Comparison of ENCODE assay signal across 9 cellular contexts in the genomic region with DNA sequence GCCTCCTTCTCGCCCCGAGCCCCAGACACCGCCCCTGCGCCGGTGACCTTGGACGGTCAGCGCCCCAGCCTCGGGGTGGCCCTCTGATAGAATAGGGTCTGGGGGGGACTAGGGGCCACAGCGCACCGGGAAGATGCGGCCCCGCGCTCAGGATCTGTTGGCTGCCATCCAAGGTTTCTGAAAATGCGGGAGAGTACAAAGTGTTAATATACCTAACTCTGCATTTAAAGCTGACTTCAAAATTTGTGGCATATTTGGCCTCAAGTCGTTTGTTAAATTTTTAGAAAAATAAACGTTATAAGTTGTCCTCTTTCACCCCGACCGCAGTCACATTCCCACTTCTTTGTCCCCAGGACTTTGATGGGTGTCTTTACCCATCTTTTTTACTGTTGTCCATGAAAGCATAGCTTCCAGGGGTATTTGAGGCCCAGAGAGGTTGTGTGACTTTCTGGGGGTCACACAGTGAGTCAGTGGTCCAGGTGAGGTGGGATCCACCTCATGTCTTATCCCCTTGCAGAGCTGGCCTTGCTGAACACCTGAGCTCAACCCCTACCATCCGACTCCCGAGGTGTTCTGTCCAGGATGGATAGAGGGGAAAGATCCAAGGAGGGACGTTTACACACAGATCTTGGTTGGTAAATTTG. TPM values are rescaled to one million over a fixed set of nuclear protein-coding genes. Genes with fewer than 3 reads are reported as not detected.
DNase-seq lines count a peak whose midpoint lies in the region; ATAC-seq, FAIRE-seq and TF ChIP-seq lines count a peak whose summit lies in the region.
"Had no signal": no experiment of that assay in that cellular context is flagged by ENCODE, and none has a peak within 500 bp of the region (broad histone marks: within the 10 kb centered on the region; RNA-seq: fewer than 3 reads in every experiment).

No MANE protein-coding gene starts in this region.

- H3K27me3 ChIP-seq in SJCRH30 (no peaks in the 10 kb centered on the region), gastrocnemius medialis (peaks cover 9 to 14% (median 9%) of the 10 kb centered on the region in 3 donors)

- in situ Hi-C loops in gastrocnemius medialis (cut with MboI; ENCODE audit: low sequenced_read_pairs in 4 of 4): no loop called here
- in situ Hi-C loops in GM13977 (cut with MboI; ENCODE audit: low pct_unique_long_range_greater_than_20kb, low sequenced_read_pairs, unreplicated experiment): loop anchor here (25.0 kb wide), 1 partner anchor 292 kb away; no protein-coding TSS in a partner anchor

- peak; percentile 64 for FAIRE-seq in GM19239 (lab: Jason Lieb, UNC)
- FAIRE-seq: endometrium had no signal

- H3K4me3 ChIP-seq in SJCRH30 (peak overlapping the region; percentile 63), fibroblast of mammary gland (ENCODE audit: control insufficient read depth, low read depth, low read length) (peak overlapping the region; percentile 47), gastrocnemius medialis (peak overlapping the region; percentile 58 to 81 (median 70))

- TF ChIP-seq CTCF in fibroblast of mammary gland (conservative IDR thresholded peaks at IDR 0.05; ENCODE audit: control insufficient read depth, insufficient read depth, low read depth, low read length) (no peak), gastrocnemius medialis (IDR thresholded peaks at IDR 0.05 in 4 of 5, conservative IDR thresholded peaks at IDR 0.05 in 1 of 5) (no peak), GM13977 (IDR thresholded peaks at IDR 0.05; ENCODE audit: extremely low read depth, insufficient read depth, missing control alignments) (no peak)

- H3K36me3 ChIP-seq in SJCRH30 (no peaks in the 10 kb centered on the region), gastrocnemius medialis (no peaks in the 10 kb centered on the region)

- H3K4me1 ChIP-seq in SJCRH30 (peaks cover 18% of the 10 kb centered on the region), gastrocnemius medialis (peaks cover 9 to 12% of the 10 kb centered on the region in 2 donors)

- DNase-seq in GM19239 (ENCODE audit: insufficient read length, low spot score) (no peak), SJCRH30 (no peak), fibroblast of mammary gland (ENCODE audit: low read depth) (no peak), gastrocnemius medialis (no peak), GM13977 (ENCODE audit: low spot score) (no peak), DMS114 treated with DMSO at 0.1 percent for 48 hours (lab: John Stamatoyannopoulos, UW; ENCODE audit: unreplicated experiment) (no peak)
- no peak for DNase-seq in activated effector memory CD4-positive, alpha-beta T cell treated with Interleukin-2 at 50 U/mL for 16 hours

- TF ChIP-seq POLR2A in gastrocnemius medialis (IDR thresholded peaks at IDR 0.05): no peak

- ATAC-seq in gastrocnemius medialis (no peak), GM19328 (IDR thresholded peaks at IDR 0.05; ENCODE audit: unreplicated experiment) (no peak)

- intact Hi-C loops in gastrocnemius medialis (cut with DNase I; ENCODE audit: low total_unique reads): no loop called here

- no peaks in the 10 kb centered on the region for H3K9me3 ChIP-seq in SJCRH30 (replicated peaks)
- no peaks in the 10 kb centered on the region for H3K9me3 ChIP-seq in gastrocnemius medialis

- H3K27ac ChIP-seq in SJCRH30: no peak overlapping the region; the same call in 1 of the 2 replicates
- H3K27ac ChIP-seq in gastrocnemius medialis: peak overlapping the region; percentile 48 to 74 (median 54)

RNA-seq across cellular contexts. Expression of gene NT5M, which starts 0.8 kb away (rescaled TPM):
- total RNA-seq in SJCRH30 (2014; rRNA removed; shearing (Covaris generic)): 4.2 and 4.4 TPM in 2 replicates
- total RNA-seq in gastrocnemius medialis: 10 to 100 TPM in 2 of 4 donors, 1 to 10 TPM in 2; 3.7 to 15.7 (median 8.0) TPM

RNA-seq across cellular contexts. Expression of gene COPS3, which starts 22.9 kb away (rescaled TPM):
- total RNA-seq in SJCRH30 (2014; rRNA removed; shearing (Covaris generic)): 395 TPM in 2 replicates
- total RNA-seq in gastrocnemius medialis: 100 to 1,000 TPM; 145 to 249 (median 175) TPM
